Comparison of ENCODE assay signal across 1 cellular context in genomic region chr22:20469110-20469855, GRCh38.
TF ChIP-seq lines count a peak whose summit lies in the region.

No MANE protein-coding gene starts in this region.

TF ChIP-seq in K562, 482 proteins besides CTCF, POLR2A, EP300 and RAD21 (continued from another document and continues in another):
- TF ChIP-seq MBD1 (CRISPR knock-in tag; IDR thresholded peaks at IDR 0.05) (no peak), ZNF785 (CRISPR knock-in tag; IDR thresholded peaks at IDR 0.05) (no peak), RCOR1 (IDR thresholded peaks at IDR 0.05; ENCODE audit: borderline replicate concordance in 1 of 2, low read depth in 2 of 2, low read length in 2 of 2) (peak in 1 of 2 experiments; percentile 7; a peak in 1 of 4 replicates), CREB5 (CRISPR knock-in tag; IDR thresholded peaks at IDR 0.05) (no peak), HMG20B (CRISPR knock-in tag; IDR thresholded peaks at IDR 0.05) (no peak), TFAP4 (CRISPR knock-in tag; IDR thresholded peaks at IDR 0.05; ENCODE audit: borderline replicate concordance) (peak; percentile 23; the same call in 1 of the 2 replicates), ATF7 (IDR thresholded peaks at IDR 0.05) (no peak), MAFF (IDR thresholded peaks at IDR 0.05; ENCODE audit: low read length) (no peak), POLR2B (IDR thresholded peaks at IDR 0.05; ENCODE audit: low read depth, partially characterized antibody) (peak; percentile 26), NFE2 (IDR thresholded peaks at IDR 0.05; ENCODE audit: low read depth) (no peak), NR2C2 (CRISPR knock-in tag; IDR thresholded peaks at IDR 0.05) (no peak), NR2C2 (tag; IDR thresholded peaks at IDR 0.05) (no peak; the same call in 1 of the 2 replicates), SUPT5H (IDR thresholded peaks at IDR 0.05) (peak; percentile 44; the same call in 1 of the 2 replicates), U2AF2 (optimal IDR thresholded peaks at IDR 0.05; ENCODE audit: low read depth, low read length) (no peak), WHSC1 (IDR thresholded peaks at IDR 0.05; ENCODE audit: low read length) (peak; percentile 84), IRF2 (CRISPR knock-in tag; IDR thresholded peaks at IDR 0.05) (no peak), ZNF398 (CRISPR knock-in tag; IDR thresholded peaks at IDR 0.05) (no peak), NFIC (IDR thresholded peaks at IDR 0.05) (peak; percentile 89), ZBTB12 (CRISPR knock-in tag; IDR thresholded peaks at IDR 0.05) (no peak), MGA (IDR thresholded peaks at IDR 0.05) (no peak), ZNF263 (CRISPR knock-in tag; IDR thresholded peaks at IDR 0.05; ENCODE audit: borderline replicate concordance) (peak; percentile 77; the same call in 1 of the 2 replicates), GTF2F1 (IDR thresholded peaks at IDR 0.05; ENCODE audit: low read depth, low read length) (0 out of 2 replicates have a peak, but pooled peaks have one; percentile 20), BCOR (IDR thresholded peaks at IDR 0.05) (no peak), HBP1 (CRISPR knock-in tag; IDR thresholded peaks at IDR 0.05) (0 out of 2 replicates have a peak, but pooled peaks have one; percentile 14), FOXP4 (CRISPR knock-in tag; IDR thresholded peaks at IDR 0.05; ENCODE audit: borderline replicate concordance) (no peak), ZNF384 (IDR thresholded peaks at IDR 0.05; ENCODE audit: low read depth, low read length) (0 out of 2 replicates have a peak, but pooled peaks have one; percentile 3), CBFA2T2 (conservative IDR thresholded peaks at IDR 0.05) (peak; percentile 62), ZNF764 (CRISPR knock-in tag; IDR thresholded peaks at IDR 0.05; ENCODE audit: low read depth) (no peak), RBBP5 (IDR thresholded peaks at IDR 0.05; ENCODE audit: borderline replicate concordance, insufficient read depth, low read length, poor library complexity, severe bottlenecking) (peak; percentile 18), DACH1 (IDR thresholded peaks at IDR 0.05; ENCODE audit: partially characterized antibody) (peak; percentile 24), OTX1 (CRISPR knock-in tag; IDR thresholded peaks at IDR 0.05) (peak; percentile 57; the same call in 1 of the 2 replicates), MBD2 (IDR thresholded peaks at IDR 0.05; ENCODE audit: borderline replicate concordance, low read depth) (no peak), SMARCA4 (IDR thresholded peaks at IDR 0.05) (0 out of 2 replicates have a peak, but pooled peaks have one; percentile 34), NR4A1 (CRISPR knock-in tag; IDR thresholded peaks at IDR 0.05) (no peak), NR4A1 (tag; IDR thresholded peaks at IDR 0.05) (peak; percentile 22; the same call in 1 of the 2 replicates), HDGF (IDR thresholded peaks at IDR 0.05) (peak; percentile 96)
